Comparison of ENCODE assay signal across 23 cellular contexts in the genomic region with DNA sequence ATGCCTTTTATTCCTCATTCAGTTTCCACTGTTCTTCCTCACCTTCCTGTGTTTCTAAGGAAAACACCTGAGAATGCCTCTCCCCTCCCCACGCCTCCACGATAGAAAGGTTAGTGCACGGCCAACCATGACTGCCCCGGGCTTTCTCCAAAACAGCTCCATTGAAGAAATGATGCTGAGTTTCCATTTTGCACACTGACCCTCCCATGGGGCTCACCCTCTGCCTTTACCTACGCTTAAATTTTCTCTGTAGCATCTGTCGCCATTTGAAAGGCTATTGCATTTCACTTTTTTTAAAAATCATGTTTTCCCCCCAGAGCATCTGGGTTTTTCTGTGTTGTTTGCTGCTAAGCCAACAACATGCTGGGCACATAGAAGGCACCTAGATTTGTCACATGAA. TPM values are rescaled to one million over a fixed set of nuclear protein-coding genes. Genes with fewer than 3 reads are reported as not detected.
DNase-seq lines count a peak whose midpoint lies in the region; ATAC-seq, FAIRE-seq and TF ChIP-seq lines count a peak whose summit lies in the region.
"Had no signal": no experiment of that assay in that cellular context is flagged by ENCODE, and none has a peak within 500 bp of the region (broad histone marks: within the 10 kb centered on the region; RNA-seq: fewer than 3 reads in every experiment).

No MANE protein-coding gene starts in this region.

- H3K27me3 ChIP-seq in GM12878 (replicated peaks in 1 of 2; ENCODE audit: control insufficient read depth in 2 of 2, insufficient read depth in 2 of 2, low read length in 1 of 2): no peaks in the 10 kb centered on the region
- H3K27me3 ChIP-seq in CD8-positive, alpha-beta T cell (ENCODE audit: insufficient read depth, low read length): no peaks in the 10 kb centered on the region
- H3K27me3 ChIP-seq: BLaER1 treated with 17β-estradiol and CSF1 and Interleukin-3, amounts not matched to agents 10 nM and 100 nM; Peyer's patch had no signal

- H3K4me3 ChIP-seq in A549: no peak overlapping the region
- no peak overlapping the region for H3K4me3 ChIP-seq in GM12878
- H3K4me3 ChIP-seq in CD8-positive, alpha-beta T cell (ENCODE audit: low read depth, low read length): no peak overlapping the region
- H3K4me3 ChIP-seq: BLaER1 treated with 17β-estradiol and CSF1 and Interleukin-3, amounts not matched to agents 10 nM and 100 nM; GM23338; HAP-1; Peyer's patch had no signal

- TF ChIP-seq CTCF in A549 (IDR thresholded peaks at IDR 0.05): no peak
- no peak for TF ChIP-seq CTCF in GM12878 (IDR thresholded peaks at IDR 0.05 in 2 of 3, conservative IDR thresholded peaks at IDR 0.05 in 1 of 3; ENCODE audit: control insufficient read depth in 2 of 3, extremely low read depth in 1 of 3, insufficient read depth in 1 of 3, low read depth in 3 of 3, low read length in 3 of 3)
- TF ChIP-seq CTCF in CD8-positive, alpha-beta T cell (IDR thresholded peaks at IDR 0.05): no peak

- no peaks in the 10 kb centered on the region for H3K36me3 Mint-ChIP-seq in CD8-positive, alpha-beta T cell

- intact Hi-C loops in GM12878 (cut with micrococcal nuclease; ENCODE audit: unreplicated experiment): loop anchor here (5.0 kb wide), 1 partner anchor 129 kb away; no protein-coding TSS in a partner anchor
- intact Hi-C loops in CD8-positive, alpha-beta T cell (cut with DNase I, micrococcal nuclease): no loop called here

- RAD21 ChIA-PET in GM12878 (lab: Charles Lee; ENCODE audit: unreplicated experiment): interaction anchor here (1.4 to 6.5 kb wide), 4 partner anchors 13 to 61 kb away, joined by 3 to 58 read pairs (median 14); no protein-coding TSS in a partner anchor

- no peaks in the 10 kb centered on the region for H3K9me3 ChIP-seq in A549
- H3K9me3 ChIP-seq in GM12878 (replicated peaks; ENCODE audit: control insufficient read depth, insufficient read depth, low read length): no peaks in the 10 kb centered on the region; the same call in 2 of the 3 replicates
- H3K9me3 ChIP-seq in CD8-positive, alpha-beta T cell (ENCODE audit: low read length): no peaks in the 10 kb centered on the region
- H3K9me3 ChIP-seq: HAP-1, Peyer's patch had no signal

- no peaks in the 10 kb centered on the region for H3K27me3 Mint-ChIP-seq in CD8-positive, alpha-beta T cell (ENCODE audit: low read depth)
- H3K27me3 Mint-ChIP-seq: CD4-positive, alpha-beta T cell had no signal

- H3K36me3 ChIP-seq in GM12878 (ENCODE audit: control insufficient read depth in 2 of 2, insufficient read depth in 2 of 2, low read length in 1 of 2): peaks cover 0 to 2% of the 10 kb centered on the region in 2 experiments; a peak in 1 of 4 replicates
- no peaks in the 10 kb centered on the region for H3K36me3 ChIP-seq in CD8-positive, alpha-beta T cell (ENCODE audit: insufficient read depth, low read length)
- H3K36me3 ChIP-seq: HAP-1, Peyer's patch had no signal

- DNase-seq in A549 (ENCODE audit: low read depth in 1 of 2, low spot score in 1 of 2): no peak
- DNase-seq in GM19239 (ENCODE audit: insufficient read length, low spot score): no peak
- no peak for DNase-seq in GM12878 (ENCODE audit: low read depth, low spot score)
- DNase-seq in Kasumi-1 (lab: John Stamatoyannopoulos, UW): no peak
- DNase-seq in CD8-positive, alpha-beta T cell: no peak
- DNase-seq in Ammon's horn (ENCODE audit: low spot score): no peak
- DNase-seq: 8988T; Caco-2; CD4-positive, alpha-beta T cell; KG1; MM.1S; NCI-H2029; NCI-H2227 treated with DMSO at 0.1 percent for 48 hours; NCI-H526 treated with DMSO at 0.1 percent for 48 hours; Peyer's patch; SHP77 treated with DMSO at 0.1 percent for 48 hours; T-helper 1 cell had no signal

- ATAC-seq in A549: no peak
- ATAC-seq in HG03378 (IDR thresholded peaks at IDR 0.05; ENCODE audit: unreplicated experiment): peak; percentile 33
- peak; percentile 40 for ATAC-seq in GM12878
- no peak for ATAC-seq in CD8-positive, alpha-beta T cell
- no peak for ATAC-seq in GM19463 (IDR thresholded peaks at IDR 0.05; ENCODE audit: unreplicated experiment)
- ATAC-seq: GM23338 had no signal

- CTCF ChIA-PET in A549 (lab: Yijun Ruan, JAX): no interaction called here
- CTCF ChIA-PET in GM12878 (lab: Yijun Ruan, JAX): interaction anchor here (1.0 to 1.3 kb wide), 2 partner anchors 8 to 31 kb away, joined by 3 to 4 read pairs; no protein-coding TSS in a partner anchor
- CTCF ChIA-PET in CD8-positive, alpha-beta T cell (lab: Charles Lee): no interaction called here

- no peak overlapping the region for H3K27ac Mint-ChIP-seq in CD8-positive, alpha-beta T cell
- H3K27ac Mint-ChIP-seq: CD4-positive, alpha-beta T cell; GM23338; T-helper 2 cell treated with Interferon-gamma antibody and Interleukin-4, amounts not matched to agents 5 μg/mL and 100 μg/mL, for 36 hours had no signal

- peaks cover 2% of the 10 kb centered on the region for H3K4me1 Mint-ChIP-seq in CD8-positive, alpha-beta T cell (ENCODE audit: low read depth)
- H3K4me1 Mint-ChIP-seq: GM23338 had no signal

- POLR2A ChIA-PET in A549 (lab: Yijun Ruan, JAX): no interaction called here
- POLR2A ChIA-PET in GM12878 (lab: Charles Lee): interaction anchor here (2.5 to 3.0 kb wide), 2 partner anchors 26 to 44 kb away, joined by 7 to 20 read pairs; no protein-coding TSS in a partner anchor
- POLR2A ChIA-PET in CD8-positive, alpha-beta T cell (lab: Charles Lee): no interaction called here

- no peak for TF ChIP-seq RAD21 in A549 (conservative IDR thresholded peaks at IDR 0.05 in 1 of 2, IDR thresholded peaks at IDR 0.05 in 1 of 2)
- TF ChIP-seq RAD21 in GM12878 (IDR thresholded peaks at IDR 0.05; ENCODE audit: insufficient read depth, low read depth, low read length): no peak

- TF ChIP-seq EP300 in A549 (IDR thresholded peaks at IDR 0.05): no peak
- no peak for TF ChIP-seq EP300 in GM12878 (IDR thresholded peaks at IDR 0.05; ENCODE audit: borderline replicate concordance in 1 of 2, control insufficient read depth in 1 of 2, low read depth in 2 of 2, low read length in 2 of 2)

- TF ChIP-seq POLR2A in A549 (IDR thresholded peaks at IDR 0.05; ENCODE audit: low read length) (no peak), GM12878 (IDR thresholded peaks at IDR 0.05; ENCODE audit: low read depth, low read length) (no peak)

- no peak overlapping the region for H3K4me3 Mint-ChIP-seq in CD8-positive, alpha-beta T cell
- H3K4me3 Mint-ChIP-seq: CD4-positive, alpha-beta T cell; GM23338; T-helper 2 cell treated with Interferon-gamma antibody and Interleukin-4, amounts not matched to agents 5 μg/mL and 100 μg/mL, for 36 hours had no signal

- FAIRE-seq in A549 (lab: Jason Lieb, UNC) (no peak), GM19239 (lab: Jason Lieb, UNC) (peak; percentile 56), GM12878 (lab: Jason Lieb, UNC) (no peak)

- no peak overlapping the region for H2AFZ ChIP-seq in GM12878 (ENCODE audit: control insufficient read depth, low read depth, low read length)
- H2AFZ ChIP-seq: GM23338 had no signal

- H3K79me2 ChIP-seq in GM12878 (ENCODE audit: control insufficient read depth, insufficient read depth, low read length): peaks cover 50% of the 10 kb centered on the region

- no peak overlapping the region; the same call in 1 of the 2 replicates for H3K9ac ChIP-seq in GM12878 (ENCODE audit: control insufficient read depth, insufficient read depth, low read length)
- H3K9ac ChIP-seq: BLaER1 treated with 17β-estradiol and CSF1 and Interleukin-3, amounts not matched to agents 10 nM and 100 nM had no signal

- BruUV-seq in GM12878 (replicated peaks; lab: Mats Ljungman, UMichigan): no TSS peak

- H4K20me1 ChIP-seq in GM12878 (ENCODE audit: control insufficient read depth, insufficient read depth): no peaks in the 10 kb centered on the region

- H3K9me3 Mint-ChIP-seq in CD8-positive, alpha-beta T cell: no peaks in the 10 kb centered on the region
- H3K9me3 Mint-ChIP-seq: CD4-positive, alpha-beta T cell; GM23338; T-helper 2 cell treated with Interferon-gamma antibody and Interleukin-4, amounts not matched to agents 5 μg/mL and 100 μg/mL, for 36 hours had no signal

- H3K27ac ChIP-seq in A549 (peak overlapping the region; percentile 92 to 93; a peak in 5 of 6 replicates), GM12878 (ENCODE audit: control insufficient read depth, insufficient read depth) (peak overlapping the region; percentile 59)
- H3K27ac ChIP-seq in CD8-positive, alpha-beta T cell (ENCODE audit: low read depth, low read length): no peak overlapping the region
- H3K27ac ChIP-seq: BLaER1 treated with 17β-estradiol and CSF1 and Interleukin-3, amounts not matched to agents 10 nM and 100 nM; Peyer's patch had no signal

- H3K4me1 ChIP-seq in A549 (peaks cover 67% of the 10 kb centered on the region), GM12878 (ENCODE audit: control insufficient read depth, insufficient read depth, low read length) (peaks cover 37% of the 10 kb centered on the region)
- no peaks in the 10 kb centered on the region for H3K4me1 ChIP-seq in CD8-positive, alpha-beta T cell (ENCODE audit: insufficient read depth, low read length)
- H3K4me1 ChIP-seq: BLaER1 treated with 17β-estradiol and CSF1 and Interleukin-3, amounts not matched to agents 10 nM and 100 nM; HAP-1; Peyer's patch had no signal

- no peak overlapping the region for H3K4me2 ChIP-seq in A549
- peak overlapping the region; percentile 12 for H3K4me2 ChIP-seq in GM12878 (ENCODE audit: control insufficient read depth, insufficient read depth)
- H3K4me2 ChIP-seq: BLaER1 treated with 17β-estradiol and CSF1 and Interleukin-3, amounts not matched to agents 10 nM and 100 nM; GM23338 had no signal

- SMC1A ChIA-PET in GM12878 (lab: Charles Lee; ENCODE audit: uncharacterized antibody, unreplicated experiment): interaction anchor here (1.4 to 10.2 kb wide), 3 partner anchors 12 to 45 kb away, joined by 6 to 109 read pairs (median 40); no protein-coding TSS in a partner anchor

- WGBS in A549 (ENCODE audit: missing lambda C conversion rate): 90% methylated on average over 6 of the region's 6 CpGs
- WGBS in GM12878 (ENCODE audit: insufficient coverage, insufficient replicate concordance, low lambda C conversion rate, missing lambda C conversion rate): 42% methylated on average over 6 of the region's 6 CpGs

- in situ Hi-C loops in GM12878 (cut with MboI): no loop called here

RNA-seq across cellular contexts. Expression of a gene that starts 48.2 kb away (rescaled TPM):
- 46.4 and 56.2 TPM in 2 replicates for polyA plus RNA-seq in A549 (2011; rRNA removed)
- polyA plus RNA-seq in A549 (2012; cell fraction: cytosol; rRNA removed): 10.1 and 11.9 TPM in 2 replicates
- 12.6 and 16.8 TPM in 2 replicates for polyA plus RNA-seq in A549 (2012; cell fraction: nucleus; rRNA removed)
- polyA plus RNA-seq in A549 (2017; fragmentation: RNase III; extraction: RNeasy Plus Mini Kit Qiagen cat#74134 plus additional on column Dnase treatment): 23.5 to 26.0 TPM (median 24.2 TPM) in 3 replicates
- polyA minus RNA-seq in A549 (2011; rRNA and poly(A)+ RNA removed): 154 and 157 TPM in 2 replicates
- total RNA-seq in GM12878 (2013; cell fraction: nucleolus; rRNA removed): 273 and 306 TPM in 2 replicates
- 28.1 and 37.8 TPM in 2 replicates for total RNA-seq in GM12878 (2014; rRNA removed)
- 34.7 and 37.8 TPM in 2 replicates for total RNA-seq in GM12878 (2014; rRNA removed; fragmentation: Illumina TruSeq; extraction: Trizol)
- 35.6 and 36.4 TPM in 2 replicates for total RNA-seq in GM12878 (2021)
- 8.8 TPM for polyA plus RNA-seq in GM12878 (2011; ENCODE audit: low read depth)
- 44.4 and 58.5 TPM in 2 replicates for polyA plus RNA-seq in GM12878 (2011; rRNA removed)
- polyA plus RNA-seq in GM12878 (2011; cell fraction: cytosol; rRNA removed): 21.1 and 22.0 TPM in 2 replicates
- 30.5 and 31.4 TPM in 2 replicates for polyA plus RNA-seq in GM12878 (2011; cell fraction: nucleus; rRNA removed)
- 11.4 and 12.6 TPM in 2 replicates for polyA plus RNA-seq in GM12878 (2012)
- 28.3 and 30.3 TPM in 2 replicates for polyA plus RNA-seq in GM12878 (2014; fragmentation: Illumina TruSeq; extraction: Trizol)
- polyA plus RNA-seq in GM12878 (2014; fragmentation: Nextera tagmentation; extraction: Ambion mirVana): 1 to 10 TPM; 7.2 to 8.0 TPM
- 16.5 and 20.0 TPM in 2 replicates for polyA plus RNA-seq in GM12878 (2014; rRNA removed)
- 10 to 100 TPM; 18.3 to 19.3 TPM for polyA plus RNA-seq in GM12878 (2016; fragmentation: Nextera tagmentation; extraction: Ambion mirVana)
- polyA minus RNA-seq in GM12878 (2011; rRNA and poly(A)+ RNA removed): 127 and 164 TPM in 2 replicates
- polyA minus RNA-seq in GM12878 (2011; cell fraction: cytosol; rRNA and poly(A)+ RNA removed): 26.5 and 28.6 TPM in 2 replicates
- polyA minus RNA-seq in GM12878 (2011; cell fraction: nucleus; rRNA and poly(A)+ RNA removed): 73.5 and 115 TPM in 2 replicates
- total RNA-seq in CD8-positive, alpha-beta T cell: 1 to 10 TPM; 3.3 to 3.4 TPM

Comparison
In these comparisons a context has a peak if more than half of its experiments do, and no peak if none do; other contexts are left out.
1. ATAC-seq: peak in HG03378 (single experiment) and GM12878 (single experiment); none in A549 (0 of 2), CD8-positive, alpha-beta T cell (single experiment) and GM19463 (single experiment).
2. RNA of a gene that starts 48.2 kb away (total RNA-seq): 28.1 to 306 TPM in GM12878; 3.3 to 3.4 TPM in CD8-positive, alpha-beta T cell; every median in the first group is over 4 times any median in the second.